In genomic region chr5:146441896-146442295, GRCh38 we compare ENCODE assay signal across 20 cellular contexts.
"Had no signal": no experiment of that assay in that cellular context is flagged by ENCODE, and none has a peak within 500 bp of the region (broad histone marks: within the 10 kb centered on the region; RNA-seq: fewer than 3 reads in every experiment).

No MANE protein-coding gene starts in this region.

- H3K4me3 Mint-ChIP-seq: activated CD4-positive, alpha-beta memory T cell treated with anti-CD3 and anti-CD28 coated beads for 36 hours; activated CD4-positive, alpha-beta T cell treated with anti-CD3 and anti-CD28 coated beads for 36 hours; activated T-cell treated with anti-CD3 and anti-CD28 coated beads, Interleukin-2, amount 50 U/mL, for 4 hours; nephron had no signal

- H3K36me3 Mint-ChIP-seq: activated CD4-positive, alpha-beta memory T cell treated with anti-CD3 and anti-CD28 coated beads for 36 hours had no signal

- H3K4me3 ChIP-seq: colonic mucosa, esophagus muscularis mucosa, transverse colon had no signal

- H3K27ac ChIP-seq: colonic mucosa, esophagus muscularis mucosa, transverse colon had no signal

- H3K9me3 ChIP-seq: colonic mucosa, esophagus muscularis mucosa, transverse colon had no signal

- ATAC-seq: activated CD4-positive, alpha-beta T cell treated with anti-CD3 and anti-CD28 coated beads for 36 hours; activated T-cell treated with anti-CD3 and anti-CD28 coated beads, Interleukin-2, amount 50 U/mL, for 4 hours had no signal

- H3K27ac Mint-ChIP-seq: activated CD4-positive, alpha-beta memory T cell treated with anti-CD3 and anti-CD28 coated beads for 36 hours; activated CD4-positive, alpha-beta T cell treated with anti-CD3 and anti-CD28 coated beads for 36 hours; nephron had no signal

- H3K27me3 ChIP-seq: colonic mucosa had no signal

- H3K4me1 ChIP-seq: colonic mucosa had no signal

- H3K36me3 ChIP-seq: colonic mucosa, esophagus muscularis mucosa, transverse colon, WERI-Rb-1 had no signal

- DNase-seq: activated CD4-positive, alpha-beta memory T cell treated with anti-CD3 and anti-CD28 coated beads for 36 hours; activated CD4-positive, alpha-beta T cell treated with anti-CD3 and anti-CD28 coated beads for 36 hours; activated effector memory CD4-positive, alpha-beta T cell treated with Interleukin-2 at 50 U/mL for 16 hours; activated naive CD4-positive, alpha-beta T cell treated with anti-CD3 and anti-CD28 coated beads, Interleukin-2, amount 50 U/mL, for 16 hours; activated T-cell treated with anti-CD3 and anti-CD28 coated beads, Interleukin-2, amount 50 U/mL, for 4 hours; central memory CD4-positive, alpha-beta T cell; colonic mucosa; glutamatergic neuron; hypothalamus; nucleus accumbens; posterior cingulate gyrus; stimulated activated CD4-positive, alpha-beta T cell treated with anti-CD3 and anti-CD28 coated beads, Interleukin-15, amount 100 ng/mL, for 24 hours; stimulated activated CD4-positive, alpha-beta T cell treated with anti-CD3 and anti-CD28 coated beads, Interleukin-4, amount 100 ng/mL, for 24 hours; stimulated activated naive CD4-positive, alpha-beta T cell; substantia nigra; T-helper 1 cell; transverse colon; WERI-Rb-1 had no signal

- H3K4me1 Mint-ChIP-seq: activated CD4-positive, alpha-beta T cell treated with anti-CD3 and anti-CD28 coated beads for 36 hours; nephron had no signal
